ENCODE assay signal across 24 cellular contexts in the genomic region with DNA sequence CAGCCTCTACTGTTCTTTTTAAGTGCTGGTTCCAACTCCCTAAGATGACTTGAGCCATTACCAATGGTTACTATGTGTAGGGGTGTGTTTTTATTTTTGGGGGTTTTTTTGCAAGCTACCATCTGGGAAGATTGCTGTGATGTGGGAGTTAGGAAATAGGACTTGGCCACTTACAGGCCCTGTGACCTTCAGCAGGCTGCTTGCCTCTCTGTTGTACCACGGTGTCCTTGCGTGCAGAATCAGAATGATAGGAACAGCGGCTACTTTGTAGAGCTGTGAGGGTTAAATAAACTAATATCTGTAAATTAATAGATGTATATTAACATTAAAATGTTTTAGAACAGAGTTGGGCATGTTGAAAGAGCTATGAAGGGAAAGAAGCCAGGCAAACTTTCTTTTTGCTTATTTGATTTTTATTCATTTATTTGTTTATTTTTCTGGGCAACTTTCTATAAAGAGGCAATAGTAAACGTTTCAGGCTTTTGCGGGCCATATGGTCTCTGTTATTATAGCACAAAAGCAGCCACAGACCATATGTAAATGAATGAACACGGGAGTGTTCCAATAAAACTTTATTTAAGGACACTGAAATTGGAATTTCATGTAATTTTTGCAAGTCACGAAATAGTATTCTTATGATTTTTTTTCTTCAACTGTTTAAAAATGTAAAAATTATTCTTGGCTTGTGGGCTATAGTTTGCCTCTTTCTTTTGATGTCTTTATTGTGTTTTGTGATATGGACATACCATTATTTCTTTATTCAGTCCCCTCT. TPM values are rescaled to one million over a fixed set of nuclear protein-coding genes. Genes with fewer than 3 reads are reported as not detected.
"Had no signal": no experiment of that assay in that cellular context is flagged by ENCODE, and none has a peak within 500 bp of the region (broad histone marks: within the 10 kb centered on the region; RNA-seq: fewer than 3 reads in every experiment).

No MANE protein-coding gene starts in this region.

- H3K27ac ChIP-seq: SK-N-MC had no signal

- H3K27me3 Mint-ChIP-seq: activated CD4-positive, alpha-beta memory T cell treated with anti-CD3 and anti-CD28 coated beads for 36 hours; activated CD4-positive, alpha-beta T cell treated with anti-CD3 and anti-CD28 coated beads, Interleukin-2, amount 10 ng/mL, durations not matched to agents 7 days and 5 days; activated naive CD8-positive, alpha-beta T cell treated with anti-CD3 and anti-CD28 coated beads for 36 hours; T-cell had no signal

- H3K4me3 ChIP-seq: SK-N-MC had no signal

- ATAC-seq: T-cell had no signal

- H3K4me3 Mint-ChIP-seq: activated CD4-positive, alpha-beta memory T cell treated with anti-CD3 and anti-CD28 coated beads for 36 hours; activated CD4-positive, alpha-beta T cell treated with anti-CD3 and anti-CD28 coated beads, Interleukin-2, amount 10 ng/mL, durations not matched to agents 7 days and 5 days; activated naive CD8-positive, alpha-beta T cell treated with anti-CD3 and anti-CD28 coated beads for 36 hours; T-cell had no signal

- DNase-seq: activated CD4-positive, alpha-beta memory T cell treated with anti-CD3 and anti-CD28 coated beads for 36 hours; activated CD4-positive, alpha-beta T cell treated with anti-CD3 and anti-CD28 coated beads, Interleukin-2, amount 10 ng/mL, durations not matched to agents 7 days and 5 days; activated CD4-positive, CD25-positive, alpha-beta regulatory T cell; activated CD8-positive, alpha-beta memory T cell treated with anti-CD3 and anti-CD28 coated beads for 24 hours; activated naive CD8-positive, alpha-beta T cell treated with anti-CD3 and anti-CD28 coated beads for 36 hours; activated T-cell treated with anti-CD3 and anti-CD28 coated beads, Interleukin-2, amount 50 U/mL, for 48 hours; aorta; central memory CD4-positive, alpha-beta T cell; KG1; NCI-H1092; NCI-H1417; NCI-H1694; NCI-H2029; NCI-H2107; NCI-H345; NCI-H510A; NCI-H526 treated with DMSO at 0.1 percent for 48 hours; NCI-H82; T-cell; T-helper 2 cell; T1000 had no signal

- H3K9me3 Mint-ChIP-seq: activated CD4-positive, alpha-beta memory T cell treated with anti-CD3 and anti-CD28 coated beads for 36 hours; activated CD4-positive, alpha-beta T cell treated with anti-CD3 and anti-CD28 coated beads, Interleukin-2, amount 10 ng/mL, durations not matched to agents 7 days and 5 days; activated naive CD8-positive, alpha-beta T cell treated with anti-CD3 and anti-CD28 coated beads for 36 hours; activated T-helper 2 cell treated with anti-CD3 and anti-CD28 coated beads, Interferon-gamma antibody, Interleukin-2, Interleukin-4, amounts not matched to agents 10 μg/mL and 5 μg/mL and 100 μg/mL, durations not matched to agents 14 hours and 24 hours and 36 hours; T-cell had no signal

- H3K4me1 Mint-ChIP-seq: activated CD4-positive, alpha-beta T cell treated with anti-CD3 and anti-CD28 coated beads, Interleukin-2, amount 10 ng/mL, durations not matched to agents 7 days and 5 days; T-cell had no signal

- H3K27ac Mint-ChIP-seq: activated CD4-positive, alpha-beta memory T cell treated with anti-CD3 and anti-CD28 coated beads for 36 hours; activated CD4-positive, alpha-beta T cell treated with anti-CD3 and anti-CD28 coated beads, Interleukin-2, amount 10 ng/mL, durations not matched to agents 7 days and 5 days; activated naive CD8-positive, alpha-beta T cell treated with anti-CD3 and anti-CD28 coated beads for 36 hours; activated T-helper 2 cell treated with anti-CD3 and anti-CD28 coated beads, Interferon-gamma antibody, Interleukin-2, Interleukin-4, amounts not matched to agents 10 μg/mL and 5 μg/mL and 100 μg/mL, durations not matched to agents 14 hours and 24 hours and 36 hours; T-cell had no signal

RNA-seq across cellular contexts. Expression of a gene that starts 26.4 kb away (rescaled TPM):
- total RNA-seq: activated CD4-positive, alpha-beta T cell treated with anti-CD3 and anti-CD28 coated beads, Interleukin-2, amount 10 ng/mL, durations not matched to agents 7 days and 5 days; OCI-LY7 had no signal
